Comparison of ENCODE assay signal across 15 cellular contexts in the genomic region with DNA sequence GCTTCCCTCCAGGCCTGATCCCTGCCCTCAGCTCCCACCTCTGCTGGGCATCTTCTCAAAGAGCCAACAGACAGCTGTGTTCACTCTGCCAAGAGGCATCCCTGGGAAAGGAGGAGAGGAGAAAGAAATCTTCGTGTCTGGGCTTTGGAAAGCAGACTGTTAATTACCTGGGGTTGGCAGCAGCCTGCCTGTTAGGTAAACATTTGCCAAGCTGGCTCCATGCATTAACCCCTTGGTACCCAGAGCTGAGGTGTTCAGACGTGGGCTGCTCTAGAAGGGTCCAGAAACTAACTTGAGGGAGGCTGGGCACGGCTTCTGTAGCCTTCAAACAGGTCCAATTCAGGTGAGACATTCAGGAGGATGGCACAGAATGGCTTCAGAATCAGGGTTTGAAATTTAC. TPM values are rescaled to one million over a fixed set of nuclear protein-coding genes. Genes with fewer than 3 reads are reported as not detected.
DNase-seq lines count a peak whose midpoint lies in the region; ATAC-seq and TF ChIP-seq lines count a peak whose summit lies in the region.
"Had no signal": no experiment of that assay in that cellular context is flagged by ENCODE, and none has a peak within 500 bp of the region (broad histone marks: within the 10 kb centered on the region; RNA-seq: fewer than 3 reads in every experiment).

No MANE protein-coding gene starts in this region.

- no peaks in the 10 kb centered on the region for H3K79me2 ChIP-seq in smooth muscle cell (ENCODE audit: low read depth)

- no peak for DNase-seq in cardiac muscle cell (ENCODE audit: low read depth in 1 of 2, low spot score in 1 of 2)
- DNase-seq in Right ventricle myocardium inferior (ENCODE audit: missing footprints): no peak
- peak; percentile 22 for DNase-seq in NCI-H1694 treated with DMSO at 0.1 percent for 48 hours (lab: John Stamatoyannopoulos, UW)
- no peak for DNase-seq in left colon
- no peak for DNase-seq in smooth muscle cell (lab: John Stamatoyannopoulos, UW; ENCODE audit: unreplicated experiment)
- no peak for DNase-seq in SIG-M5 treated with dmso at 0.1 percent for 504 hours (lab: John Stamatoyannopoulos, UW; ENCODE audit: unreplicated experiment)
- DNase-seq: Calu3, NCI-H187, NCI-H524 treated with DMSO at 0.1 percent for 48 hours, T-helper 1 cell had no signal

- no peak overlapping the region for H3K4me2 ChIP-seq in smooth muscle cell
- H3K4me2 ChIP-seq: A549 had no signal

- 58% methylated on average over 3 of the region's 3 CpGs for WGBS in smooth muscle cell (ENCODE audit: low lambda C conversion rate)

- H2AFZ ChIP-seq in smooth muscle cell (ENCODE audit: low read depth): no peak overlapping the region

- TF ChIP-seq CTCF in cardiac muscle cell (IDR thresholded peaks at IDR 0.05; ENCODE audit: low read depth, low read length) (no peak), smooth muscle cell (IDR thresholded peaks at IDR 0.05; ENCODE audit: borderline replicate concordance, insufficient read depth, poor library complexity, severe bottlenecking) (no peak)

- no peaks in the 10 kb centered on the region for H3F3A ChIP-seq in smooth muscle cell (ENCODE audit: low read depth)

- intact Hi-C loops in Right ventricle myocardium inferior (cut with DNase I) (no loop called here), left colon (cut with DNase I, micrococcal nuclease) (no loop called here)

- no peak overlapping the region for H3K4me3 ChIP-seq in cardiac muscle cell
- no peak overlapping the region for H3K4me3 ChIP-seq in smooth muscle cell
- H3K4me3 ChIP-seq: A549, SK-N-MC had no signal

- ATAC-seq in Right ventricle myocardium inferior (no peak), left colon (peak; percentile 53), GM18858 (IDR thresholded peaks at IDR 0.05; ENCODE audit: unreplicated experiment) (no peak), GM21576 (IDR thresholded peaks at IDR 0.05; ENCODE audit: unreplicated experiment) (no peak)

- no peak overlapping the region for H3K9ac ChIP-seq in smooth muscle cell (ENCODE audit: low read depth)

- H3K36me3 ChIP-seq in cardiac muscle cell (no peaks in the 10 kb centered on the region), smooth muscle cell (ENCODE audit: low read depth) (no peaks in the 10 kb centered on the region)

- no peaks in the 10 kb centered on the region for H3K9me3 ChIP-seq in cardiac muscle cell (ENCODE audit: low read depth)
- H3K9me3 ChIP-seq in smooth muscle cell (replicated peaks; ENCODE audit: low read depth): no peaks in the 10 kb centered on the region
- H3K9me3 ChIP-seq: A549 had no signal

- no peaks in the 10 kb centered on the region for H4K20me1 ChIP-seq in smooth muscle cell (ENCODE audit: low read depth)

- H3K4me1 ChIP-seq in cardiac muscle cell (ENCODE audit: low read depth) (peaks cover 22% of the 10 kb centered on the region), smooth muscle cell (ENCODE audit: low read depth) (peaks cover 11% of the 10 kb centered on the region)

- H3K27ac ChIP-seq in cardiac muscle cell (peak overlapping the region; percentile 1), smooth muscle cell (ENCODE audit: low read depth) (no peak overlapping the region)
- H3K27ac ChIP-seq: A549, SK-N-MC had no signal

- H3K27me3 ChIP-seq in cardiac muscle cell (no peaks in the 10 kb centered on the region), smooth muscle cell (ENCODE audit: low read depth) (no peaks in the 10 kb centered on the region)

RNA-seq across cellular contexts. Expression of a gene that starts 8.7 kb away (rescaled TPM):
- 7.0 and 10.1 TPM in 2 replicates for total RNA-seq in cardiac muscle cell
- 8.6 and 10.0 TPM in 2 replicates for polyA plus RNA-seq in cardiac muscle cell
- 11.2 TPM for total RNA-seq in Right ventricle myocardium inferior
- total RNA-seq in left colon: under 1 TPM in 1 of 2 donors, not detected in 1; 0.11 TPM
- 11.2 and 14.1 TPM in 2 replicates for total RNA-seq in smooth muscle cell
- polyA plus RNA-seq in smooth muscle cell: 9.2 and 25.8 TPM in 2 replicates
- total RNA-seq: Calu3 had no signal

RNA-seq across cellular contexts. Expression of a gene that starts 15.0 kb away (rescaled TPM):
- total RNA-seq in cardiac muscle cell: 8.3 and 10.9 TPM in 2 replicates
- 11.1 and 11.2 TPM in 2 replicates for polyA plus RNA-seq in cardiac muscle cell
- 9.7 TPM for total RNA-seq in Right ventricle myocardium inferior
- 10 to 100 TPM; 49.2 to 51.9 TPM for total RNA-seq in left colon
- total RNA-seq in smooth muscle cell: 9.2 and 9.4 TPM in 2 replicates
- polyA plus RNA-seq in smooth muscle cell: 9.6 and 13.2 TPM in 2 replicates

RNA-seq across cellular contexts. Expression of a gene that starts 33.1 kb away (rescaled TPM):
- total RNA-seq in cardiac muscle cell (1.3 and 1.5 TPM in 2 replicates), Right ventricle myocardium inferior (4.0 TPM), left colon (under 1 TPM in 1 of 2 donors, not detected in 1; 0.22 TPM), smooth muscle cell (0.27 TPM in 1 of 2 replicates, not detected in the other)
- polyA plus RNA-seq in cardiac muscle cell (0.16 and 1.8 TPM in 2 replicates), smooth muscle cell (0.53 and 0.56 TPM in 2 replicates)
- total RNA-seq: Calu3, Daoy had no signal
- polyA plus RNA-seq: A549 had no signal

RNA-seq across cellular contexts. Expression of a gene that starts 54.6 kb away (rescaled TPM):
- total RNA-seq in cardiac muscle cell (29.4 and 39.6 TPM in 2 replicates), Right ventricle myocardium inferior (212 TPM), left colon (under 1 TPM; 0.15 to 0.25 TPM), smooth muscle cell (not detected in 2 replicates)
- polyA plus RNA-seq in cardiac muscle cell (25.8 and 32.8 TPM in 2 replicates), smooth muscle cell (0.14 and 0.97 TPM in 2 replicates)
- total RNA-seq: Calu3, Daoy had no signal
- polyA plus RNA-seq: A549 had no signal
